Comparison of ENCODE assay signal across 9 cellular contexts in the genomic region with DNA sequence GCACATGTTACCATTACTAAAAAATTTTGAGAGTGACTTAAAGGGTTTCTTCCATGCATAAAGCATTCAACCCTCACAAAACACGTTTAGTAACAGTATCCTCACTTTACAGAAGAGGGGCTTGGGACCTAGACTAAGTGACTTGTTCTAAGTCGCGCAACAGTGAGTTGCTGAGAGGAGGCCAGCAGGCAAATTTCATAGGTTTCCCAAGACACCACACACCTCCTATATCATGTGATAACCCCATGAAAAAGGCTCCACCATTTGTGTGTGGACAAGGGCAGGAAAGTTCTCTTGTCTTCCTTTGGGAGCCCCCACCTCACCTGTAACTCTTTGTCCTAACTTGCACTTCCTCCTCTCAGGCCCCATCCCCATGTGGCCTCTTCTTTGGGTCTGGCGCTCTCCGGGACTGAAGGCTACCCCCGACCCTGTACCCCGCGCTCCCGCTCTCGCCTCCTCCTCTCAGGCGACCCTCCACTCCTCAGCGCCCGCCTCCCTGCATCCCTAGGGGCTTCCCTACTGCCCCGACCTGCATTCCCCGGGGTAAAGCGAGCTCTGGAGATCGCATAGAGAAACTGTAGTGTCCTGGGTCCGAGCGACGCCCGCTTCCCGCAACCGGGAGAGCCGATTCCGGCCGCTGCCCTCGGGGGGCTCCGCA. TPM values are rescaled to one million over a fixed set of nuclear protein-coding genes. Genes with fewer than 3 reads are reported as not detected.
DNase-seq lines count a peak whose midpoint lies in the region; ATAC-seq and TF ChIP-seq lines count a peak whose summit lies in the region.
"Had no signal": no experiment of that assay in that cellular context is flagged by ENCODE, and none has a peak within 500 bp of the region (broad histone marks: within the 10 kb centered on the region; RNA-seq: fewer than 3 reads in every experiment).

No MANE protein-coding gene starts in this region.

- peaks cover 87% of the 10 kb centered on the region for H3K36me3 Mint-ChIP-seq in stimulated activated naive CD8-positive, alpha-beta T cell treated with anti-CD3 and anti-CD28 coated beads, Interleukin-15, Interleukin-2, amounts not matched to agents 100 ng/mL and 50 ng/mL, for 24 hours (ENCODE audit: low read depth)
- peaks cover 91% of the 10 kb centered on the region for H3K36me3 Mint-ChIP-seq in activated CD4-positive, alpha-beta memory T cell treated with anti-CD3 and anti-CD28 coated beads, Interleukin-2, amount 10 ng/mL, durations not matched to agents 7 days and 5 days (ENCODE audit: low read depth)

- CTCF ChIA-PET in activated CD4-positive, alpha-beta memory T cell treated with anti-CD3 and anti-CD28 coated beads, Interleukin-2, amount 10 ng/mL, durations not matched to agents 7 days and 5 days (lab: Charles Lee), result interaction anchor here (1.5 to 3.9 kb wide), 3 partner anchors 13 to 98 kb away, joined by 3 to 96 read pairs (median 34); a partner anchor contains a TSS

- no peak for TF ChIP-seq CTCF in spleen (IDR thresholded peaks at IDR 0.05 in 8 of 11, conservative IDR thresholded peaks at IDR 0.05 in 3 of 11)

- H3K9me3 Mint-ChIP-seq in stimulated activated naive CD8-positive, alpha-beta T cell treated with anti-CD3 and anti-CD28 coated beads, Interleukin-15, Interleukin-2, amounts not matched to agents 100 ng/mL and 50 ng/mL, for 24 hours, result no peaks in the 10 kb centered on the region
- no peaks in the 10 kb centered on the region for H3K9me3 Mint-ChIP-seq in activated CD4-positive, alpha-beta memory T cell treated with anti-CD3 and anti-CD28 coated beads, Interleukin-2, amount 10 ng/mL, durations not matched to agents 7 days and 5 days

- ATAC-seq in stimulated activated naive CD8-positive, alpha-beta T cell treated with anti-CD3 and anti-CD28 coated beads, Interleukin-15, Interleukin-2, amounts not matched to agents 100 U/mL and 50 U/mL, for 24 hours, result no peak
- ATAC-seq in HG02840 (IDR thresholded peaks at IDR 0.05; ENCODE audit: low FRiP score, unreplicated experiment) (no peak), HG02970 (IDR thresholded peaks at IDR 0.05; ENCODE audit: low FRiP score, unreplicated experiment) (no peak)

- H3K4me1 ChIP-seq in iPS DF 6.9 (ENCODE audit: control insufficient read depth, insufficient read depth, low read length) (no peaks in the 10 kb centered on the region), spleen (peaks cover 64 to 88% (median 83%) of the 10 kb centered on the region in 6 donors)

- DNase-seq in stimulated activated naive CD8-positive, alpha-beta T cell treated with anti-CD3 and anti-CD28 coated beads, Interleukin-15, Interleukin-2, amounts not matched to agents 100 U/mL and 50 U/mL, for 24 hours, result no peak
- DNase-seq in activated CD4-positive, alpha-beta memory T cell treated with anti-CD3 and anti-CD28 coated beads, Interleukin-2, amount 10 ng/mL, durations not matched to agents 7 days and 5 days, result no peak
- DNase-seq in iPS DF 6.9 (ENCODE audit: low read depth, low spot score) (no peak), spleen (peak; percentile 93), cerebellar nuclear complex (lab: John Stamatoyannopoulos, UW) (no peak)

- H3K27ac Mint-ChIP-seq in stimulated activated naive CD8-positive, alpha-beta T cell treated with anti-CD3 and anti-CD28 coated beads, Interleukin-15, Interleukin-2, amounts not matched to agents 100 ng/mL and 50 ng/mL, for 24 hours, result peak overlapping the region; percentile 99
- peak overlapping the region; percentile 99 for H3K27ac Mint-ChIP-seq in activated CD4-positive, alpha-beta memory T cell treated with anti-CD3 and anti-CD28 coated beads, Interleukin-2, amount 10 ng/mL, durations not matched to agents 7 days and 5 days

- H3K4me1 Mint-ChIP-seq in stimulated activated naive CD8-positive, alpha-beta T cell treated with anti-CD3 and anti-CD28 coated beads, Interleukin-15, Interleukin-2, amounts not matched to agents 100 ng/mL and 50 ng/mL, for 24 hours (ENCODE audit: low read depth), result peaks cover 85% of the 10 kb centered on the region
- peaks cover 66% of the 10 kb centered on the region for H3K4me1 Mint-ChIP-seq in activated CD4-positive, alpha-beta memory T cell treated with anti-CD3 and anti-CD28 coated beads, Interleukin-2, amount 10 ng/mL, durations not matched to agents 7 days and 5 days

- no peaks in the 10 kb centered on the region for H3K27me3 ChIP-seq in iPS DF 6.9 (ENCODE audit: control insufficient read depth, insufficient read depth, low read length)
- no peaks in the 10 kb centered on the region for H3K27me3 ChIP-seq in spleen (replicated peaks in 1 of 7)

- no peak for TF ChIP-seq POLR2A in spleen (IDR thresholded peaks at IDR 0.05)

- H3K36me3 ChIP-seq in iPS DF 6.9 (ENCODE audit: control insufficient read depth, insufficient read depth, low read length), result no peaks in the 10 kb centered on the region
- H3K36me3 ChIP-seq in spleen, result peaks cover 0 to 69% (median 57%) of the 10 kb centered on the region in 6 donors

- WGBS in iPS DF 6.9 (ENCODE audit: insufficient coverage, insufficient read length), result no CpG with 5 or more reads among the region's 28 CpGs
- WGBS in spleen, 5 donors, result 2 to 3% (median 2%) methylated on average over 25 to 28 of the region's 28 CpGs

- peak overlapping the region; percentile 67; the same call in 1 of the 2 replicates for H3K4me3 ChIP-seq in iPS DF 6.9 (ENCODE audit: low read length)
- H3K4me3 ChIP-seq in spleen, result peak overlapping the region; percentile 67 to 92 (median 84)

- intact Hi-C loops in spleen (cut with DNase I; ENCODE audit: low total_unique reads), result no loop called here

- POLR2A ChIA-PET in activated CD4-positive, alpha-beta memory T cell treated with anti-CD3 and anti-CD28 coated beads, Interleukin-2, amount 10 ng/mL, durations not matched to agents 7 days and 5 days (lab: Charles Lee), result interaction anchor here (1.9 to 16.8 kb wide), 11 partner anchors 7 to 651 kb away, joined by 4 to 1055 read pairs (median 19); a partner anchor contains a TSS

- no peaks in the 10 kb centered on the region for H3K9me3 ChIP-seq in iPS DF 6.9 (ENCODE audit: control insufficient read depth, insufficient read depth, low read length)
- no peaks in the 10 kb centered on the region for H3K9me3 ChIP-seq in spleen

- H3K27me3 Mint-ChIP-seq in stimulated activated naive CD8-positive, alpha-beta T cell treated with anti-CD3 and anti-CD28 coated beads, Interleukin-15, Interleukin-2, amounts not matched to agents 100 ng/mL and 50 ng/mL, for 24 hours, result no peaks in the 10 kb centered on the region
- no peaks in the 10 kb centered on the region for H3K27me3 Mint-ChIP-seq in activated CD4-positive, alpha-beta memory T cell treated with anti-CD3 and anti-CD28 coated beads, Interleukin-2, amount 10 ng/mL, durations not matched to agents 7 days and 5 days

- H3K4me3 Mint-ChIP-seq in stimulated activated naive CD8-positive, alpha-beta T cell treated with anti-CD3 and anti-CD28 coated beads, Interleukin-15, Interleukin-2, amounts not matched to agents 100 ng/mL and 50 ng/mL, for 24 hours, result peak overlapping the region; percentile 99
- peak overlapping the region; percentile 97 for H3K4me3 Mint-ChIP-seq in activated CD4-positive, alpha-beta memory T cell treated with anti-CD3 and anti-CD28 coated beads, Interleukin-2, amount 10 ng/mL, durations not matched to agents 7 days and 5 days

- H3K27ac ChIP-seq in iPS DF 6.9 (ENCODE audit: low read length) (no peak overlapping the region), spleen (peak overlapping the region; percentile 94 to 100 (median 99))

RNA-seq across cellular contexts. Expression of a gene that starts 0.4 kb away (rescaled TPM):
- total RNA-seq in activated CD4-positive, alpha-beta memory T cell treated with anti-CD3 and anti-CD28 coated beads, Interleukin-2, amount 10 ng/mL, durations not matched to agents 7 days and 5 days, result 100 to 1,000 TPM; 389 to 401 TPM
- total RNA-seq in spleen, result 100 to 1,000 TPM; 109 to 156 (median 147) TPM
- 100 to 1,000 TPM; 248 to 288 (median 279) TPM for polyA plus RNA-seq in spleen

RNA-seq across cellular contexts. Expression of a gene that starts 4.9 kb away (rescaled TPM):
- 100 to 1,000 TPM; 203 to 211 TPM for total RNA-seq in activated CD4-positive, alpha-beta memory T cell treated with anti-CD3 and anti-CD28 coated beads, Interleukin-2, amount 10 ng/mL, durations not matched to agents 7 days and 5 days
- 100 to 1,000 TPM in 1 of 7 donors, 10 to 100 TPM in 6; 33.0 to 106 (median 77.9) TPM for total RNA-seq in spleen
- polyA plus RNA-seq in spleen, result 10 to 100 TPM; 26.4 to 40.9 (median 34.0) TPM

RNA-seq across cellular contexts. Expression of a gene that starts 10.1 kb away (rescaled TPM):
- total RNA-seq in activated CD4-positive, alpha-beta memory T cell treated with anti-CD3 and anti-CD28 coated beads, Interleukin-2, amount 10 ng/mL, durations not matched to agents 7 days and 5 days, result 100 to 1,000 TPM; 410 to 412 TPM
- 100 to 1,000 TPM; 108 to 172 (median 147) TPM for total RNA-seq in spleen
- polyA plus RNA-seq in spleen, result 100 to 1,000 TPM in 2 of 3 donors, 10 to 100 TPM in 1; 98.5 to 154 (median 133) TPM

RNA-seq across cellular contexts. Expression of a gene that starts 10.5 kb away (rescaled TPM):
- 100 to 1,000 TPM; 368 to 372 TPM for total RNA-seq in activated CD4-positive, alpha-beta memory T cell treated with anti-CD3 and anti-CD28 coated beads, Interleukin-2, amount 10 ng/mL, durations not matched to agents 7 days and 5 days
- total RNA-seq in spleen, result 100 to 1,000 TPM; 141 to 206 (median 169) TPM
- polyA plus RNA-seq in spleen, result 100 to 1,000 TPM; 172 to 328 (median 204) TPM

RNA-seq across cellular contexts. Expression of a gene that starts 26.6 kb away (rescaled TPM):
- total RNA-seq in activated CD4-positive, alpha-beta memory T cell treated with anti-CD3 and anti-CD28 coated beads, Interleukin-2, amount 10 ng/mL, durations not matched to agents 7 days and 5 days, result 1 to 10 TPM; 1.5 to 2.2 TPM
- 10 to 100 TPM; 30.7 to 50.7 (median 43.9) TPM for total RNA-seq in spleen
- 100 to 1,000 TPM; 112 to 179 (median 141) TPM for polyA plus RNA-seq in spleen
- total RNA-seq: myocyte had no signal
